Comparison of ENCODE assay signal across 11 cellular contexts in genomic region chr3:160577551-160578195, GRCh38. TPM values are rescaled to one million over a fixed set of nuclear protein-coding genes. Genes with fewer than 3 reads are reported as not detected.
DNase-seq lines count a peak whose midpoint lies in the region; ATAC-seq and TF ChIP-seq lines count a peak whose summit lies in the region.
"Had no signal": no experiment of that assay in that cellular context is flagged by ENCODE, and none has a peak within 500 bp of the region (broad histone marks: within the 10 kb centered on the region; RNA-seq: fewer than 3 reads in every experiment).

No MANE protein-coding gene starts in this region.

- H3K9ac ChIP-seq in neuronal stem cell (ENCODE audit: low read depth, low read length, poor library complexity): no peak overlapping the region

- no peak overlapping the region for H2AFZ ChIP-seq in neuronal stem cell (ENCODE audit: low read length)

- no peaks in the 10 kb centered on the region for H3K4me1 ChIP-seq in neuronal stem cell (ENCODE audit: control insufficient read depth in 2 of 2, insufficient read depth in 1 of 2, low read depth in 1 of 2, low read length in 2 of 2)
- H3K4me1 ChIP-seq: tibial nerve had no signal

- no peak overlapping the region for H4K8ac ChIP-seq in neuronal stem cell (ENCODE audit: low read depth, low read length)

- H3K27ac ChIP-seq in neuronal stem cell (replicated peaks; ENCODE audit: low read length): no peak overlapping the region
- H3K27ac ChIP-seq: tibial nerve had no signal

- WGBS in neuronal stem cell (ENCODE audit: extremely low coverage in 2 of 2, insufficient read length in 2 of 2, insufficient replicate concordance in 1 of 2), 2 donors: no CpG with 5 or more reads among the region's 4 CpGs

- no peak overlapping the region for H2BK5ac ChIP-seq in neuronal stem cell (ENCODE audit: low read length)

- H3K9me3 ChIP-seq in neuronal stem cell (replicated peaks in 1 of 2; ENCODE audit: control insufficient read depth in 2 of 2, insufficient read depth in 1 of 2, low read depth in 1 of 2, low read length in 2 of 2): peaks cover 4 to 9% of the 10 kb centered on the region in 2 donors

- no peak overlapping the region for H2BK120ac ChIP-seq in neuronal stem cell (ENCODE audit: low read depth, low read length)

- H3K36me3 ChIP-seq in neuronal stem cell (replicated peaks in 1 of 2; ENCODE audit: control insufficient read depth in 2 of 2, insufficient read depth in 2 of 2, low read length in 2 of 2): peaks cover 0 to 1% of the 10 kb centered on the region in 2 donors
- H3K36me3 ChIP-seq: tibial nerve had no signal

- H3K18ac ChIP-seq in neuronal stem cell (ENCODE audit: low read length): no peak overlapping the region

- H4K91ac ChIP-seq in neuronal stem cell (ENCODE audit: low read depth, low read length, poor library complexity): no peak overlapping the region

- H2BK12ac ChIP-seq in neuronal stem cell (ENCODE audit: low read length): no peak overlapping the region

- H3K14ac ChIP-seq in neuronal stem cell (ENCODE audit: low read length): no peak overlapping the region

- no peak overlapping the region for H2BK15ac ChIP-seq in neuronal stem cell (ENCODE audit: low read length)

- H3K23ac ChIP-seq in neuronal stem cell (ENCODE audit: low read depth, low read length, poor library complexity): no peak overlapping the region

- H3K4me2 ChIP-seq in neuronal stem cell (ENCODE audit: insufficient read depth, low read length, poor library complexity, severe bottlenecking): no peak overlapping the region

- DNase-seq in GM13976 (ENCODE audit: low spot score) (no peak), NCI-H226 (peak; percentile 26), dermis blood vessel endothelial cell (peak; percentile 24), myocyte (ENCODE audit: low read depth) (peak; percentile 28), RKO (ENCODE audit: low spot score) (no peak), neuronal stem cell (ENCODE audit: low spot score) (no peak)
- DNase-seq: activated CD4-positive, alpha-beta T cell treated with anti-CD3 and anti-CD28 coated beads for 1 hour; stimulated activated CD4-positive, alpha-beta T cell treated with anti-CD3 and anti-CD28 coated beads, Interleukin-2, amount 100 ng/mL, for 24 hours had no signal

- peak; percentile 9 for TF ChIP-seq CTCF in GM13976 (IDR thresholded peaks at IDR 0.05; ENCODE audit: borderline replicate concordance, control extremely low read depth, extremely low read depth, insufficient read depth, missing control alignments)

- H3K79me1 ChIP-seq in neuronal stem cell (ENCODE audit: low read depth, low read length): no peaks in the 10 kb centered on the region

- no peak overlapping the region for H2AK5ac ChIP-seq in neuronal stem cell (ENCODE audit: low read depth, low read length)

- no peaks in the 10 kb centered on the region for H3K27me3 ChIP-seq in neuronal stem cell (ENCODE audit: control insufficient read depth in 3 of 3, insufficient read depth in 3 of 3, low read depth in 1 of 3, low read length in 3 of 3)
- H3K27me3 ChIP-seq: tibial nerve had no signal

- no peak for ATAC-seq in HG03175 (IDR thresholded peaks at IDR 0.05; ENCODE audit: unreplicated experiment)
- no peak for ATAC-seq in GM19328 (IDR thresholded peaks at IDR 0.05; ENCODE audit: unreplicated experiment)

- in situ Hi-C loops in GM13976 (cut with MboI; ENCODE audit: low sequenced_read_pairs, unreplicated experiment): no loop called here

- H3K4ac ChIP-seq in neuronal stem cell (ENCODE audit: low read length): no peak overlapping the region

- no peak overlapping the region for H3K4me3 ChIP-seq in neuronal stem cell (ENCODE audit: low read length in 2 of 2)
- H3K4me3 ChIP-seq: tibial nerve had no signal

RNA-seq across cellular contexts. Expression of gene KPNA4, which starts 12.3 kb away (rescaled TPM):
- total RNA-seq in dermis blood vessel endothelial cell (23.5 and 35.5 TPM in 2 replicates), myocyte (40.1 and 42.0 TPM in 2 replicates)
- 24.3 TPM for polyA plus RNA-seq in myocyte (2012)
- 25.2 TPM for polyA plus RNA-seq in neuronal stem cell (2013, experiment 1 of 2)
- polyA plus RNA-seq in neuronal stem cell (2013, experiment 2 of 2): 27.1 TPM

Comparison
In these comparisons a context has a peak if more than half of its experiments do, and no peak if none do; other contexts are left out.
1. DNase-seq: peak in NCI-H226 (single experiment), dermis blood vessel endothelial cell (single experiment) and myocyte (single experiment); none in GM13976 (single experiment), RKO (single experiment) and neuronal stem cell (single experiment).